ENCODE assay signal across 8 cellular contexts in genomic region chr16:21820028-21820907, GRCh38. TPM values are rescaled to one million over a fixed set of nuclear protein-coding genes. Genes with fewer than 3 reads are reported as not detected.
DNase-seq lines count a peak whose midpoint lies in the region; ATAC-seq, FAIRE-seq and TF ChIP-seq lines count a peak whose summit lies in the region.
"Not testable (repeated sequence)": the region's sequence is repeated elsewhere in the genome, so short reads cannot be mapped to it uniquely, and the experiment has no call there.

No MANE protein-coding gene starts in this region.

- peak overlapping the region; percentile 74 for H3K4me2 ChIP-seq in OCI-LY1 (ENCODE audit: low read length)

- H4K20me1 ChIP-seq in OCI-LY1 (ENCODE audit: insufficient read depth, low read length) = not testable (repeated sequence)

- peak; percentile 8 for DNase-seq in D721Med (ENCODE audit: insufficient read length, low spot score)
- peak; percentile 71 for DNase-seq in activated T-cell treated with anti-CD3 and anti-CD28 coated beads, Interleukin-2, amount 50 U/mL, for 1 hour
- DNase-seq in stimulated activated CD8-positive, alpha-beta memory T cell treated with anti-CD3 and anti-CD28 coated beads, Interleukin-15, amount 100 ng/mL, for 48 hours (ENCODE audit: low read depth in 2 of 2) = peak; percentile 61 to 74

- TF ChIP-seq CTCF in D721Med (IDR thresholded peaks at IDR 0.05; ENCODE audit: insufficient read depth, missing control alignments); OCI-LY1 (IDR thresholded peaks at IDR 0.05; ENCODE audit: low read length): not testable (repeated sequence)

- H3K9ac ChIP-seq in HUES6 (ENCODE audit: low read length) (peak overlapping the region; percentile 97), OCI-LY1 (ENCODE audit: low read length) (peak overlapping the region; percentile 96), mucosa of stomach (ENCODE audit: low read length) (peak overlapping the region; percentile 70)

- not testable (repeated sequence) for H3K27me3 ChIP-seq in HUES6 (ENCODE audit: control insufficient read depth, insufficient read depth, low read length); OCI-LY1 (ENCODE audit: insufficient read depth, low read length); mucosa of stomach (ENCODE audit: control insufficient read depth, insufficient read depth, low read length)

- ATAC-seq in GM21447 (IDR thresholded peaks at IDR 0.05; ENCODE audit: unreplicated experiment) (peak; percentile 90), esophagus mucosa (peak; percentile 91)

- not testable (repeated sequence) for H3K79me2 ChIP-seq in OCI-LY1 (ENCODE audit: insufficient read depth, low read length)

- not testable (repeated sequence) for H3K36me3 ChIP-seq in HUES6 (ENCODE audit: control insufficient read depth, insufficient read depth, low read length); mucosa of stomach (ENCODE audit: control insufficient read depth, insufficient read depth, low read length)
- peaks cover 12% of the 10 kb centered on the region; the same call in 1 of the 2 replicates for H3K36me3 ChIP-seq in OCI-LY1 (ENCODE audit: insufficient read depth, low read length)

- not testable (repeated sequence) for H3K9me2 ChIP-seq in OCI-LY1 (ENCODE audit: low read depth, low read length)

- H3K27ac ChIP-seq in HUES6 (ENCODE audit: low read depth, low read length) (peak overlapping the region; percentile 11; the same call in 1 of the 2 replicates), OCI-LY1 (ENCODE audit: low read depth, low read length, poor library complexity, severe bottlenecking) (peak overlapping the region; percentile 78)

- H3K4me1 ChIP-seq in HUES6 (ENCODE audit: control insufficient read depth, insufficient read depth, low read length); mucosa of stomach (ENCODE audit: control insufficient read depth, insufficient read depth, low read length): not testable (repeated sequence)
- peaks cover 20% of the 10 kb centered on the region for H3K4me1 ChIP-seq in OCI-LY1 (ENCODE audit: insufficient read depth, low read length, severe bottlenecking)

- H3K4me3 ChIP-seq in HUES6 (ENCODE audit: low read depth, low read length) (peak overlapping the region; percentile 79), OCI-LY1 (ENCODE audit: low read depth, low read length, poor library complexity, severe bottlenecking) (peak overlapping the region; percentile 65), mucosa of stomach (ENCODE audit: low read length) (peak overlapping the region; percentile 3)

- H3F3A ChIP-seq in OCI-LY1 (ENCODE audit: insufficient read depth, low read length) = not testable (repeated sequence)

- not testable (repeated sequence) for FAIRE-seq in D721Med (lab: Jason Lieb, UNC)

- H3K9me3 ChIP-seq in HUES6 (ENCODE audit: control insufficient read depth, insufficient read depth, low read depth, low read length); OCI-LY1 (ENCODE audit: low read length); mucosa of stomach (ENCODE audit: control insufficient read depth, low read length): not testable (repeated sequence)

- H2AFZ ChIP-seq in OCI-LY1 (ENCODE audit: low read length) = not testable (repeated sequence)

RNA-seq across cellular contexts. Expression of gene NPIPB4, which starts 37.3 kb away (rescaled TPM):
- total RNA-seq in esophagus mucosa = 81.5 TPM

Comparison
In these comparisons a context has a peak if more than half of its experiments do, and no peak if none do; other contexts are left out.
1. Peak in every context shown above with its lines: DNase-seq, ATAC-seq, H3K4me3 ChIP-seq and H3K27ac ChIP-seq.
2. DNase-seq: peak in every context shown above with its lines; median percentile 71 in activated T-cell treated with anti-CD3 and anti-CD28 coated beads, Interleukin-2, amount 50 U/mL, for 1 hour; 68 in stimulated activated CD8-positive, alpha-beta memory T cell treated with anti-CD3 and anti-CD28 coated beads, Interleukin-15, amount 100 ng/mL, for 48 hours; 8 in D721Med.
3. H3K4me3 ChIP-seq: peak in every context shown above with its lines; median percentile 79 in HUES6; 65 in OCI-LY1; 3 in mucosa of stomach.